ENCODE assay signal across 11 cellular contexts in genomic region chr22:38257650-38258246, GRCh38. TPM values are rescaled to one million over a fixed set of nuclear protein-coding genes. Genes with fewer than 3 reads are reported as not detected.
A peak's percentile ranks its signal among the peaks of the same experiment; 100 is the strongest.
DNase-seq lines count a peak whose midpoint lies in the region; ATAC-seq and TF ChIP-seq lines count a peak whose summit lies in the region.
"Had no signal": no experiment of that assay in that cellular context is flagged by ENCODE, and none has a peak within 500 bp of the region (broad histone marks: within the 10 kb centered on the region; RNA-seq: fewer than 3 reads in every experiment).

No MANE protein-coding gene starts in this region.

- peaks cover 0 to 2% (median 0%) of the 10 kb centered on the region in 7 donors for H3K9me3 Mint-ChIP-seq in CD14-positive monocyte

- H3K36me3 ChIP-seq in suprapubic skin = no peaks in the 10 kb centered on the region

- H3K9me3 ChIP-seq in suprapubic skin = no peaks in the 10 kb centered on the region

- H3K27me3 ChIP-seq in suprapubic skin = no peaks in the 10 kb centered on the region

- TF ChIP-seq CTCF in suprapubic skin (IDR thresholded peaks at IDR 0.05) = no peak
- TF ChIP-seq CTCF in CD14-positive monocyte (IDR thresholded peaks at IDR 0.05) = no peak

- H3K4me3 ChIP-seq in suprapubic skin = no peak overlapping the region

- peak overlapping the region in 1 of 7 donors; percentile 30 for H3K27ac Mint-ChIP-seq in CD14-positive monocyte

- intact Hi-C loops in left colon (cut with DNase I, micrococcal nuclease) = no loop called here
- intact Hi-C loops in CD14-positive monocyte (cut with micrococcal nuclease) = no loop called here

- peak; percentile 72 for DNase-seq in NCI-H1092 treated with DMSO at 0.1 percent for 48 hours (lab: John Stamatoyannopoulos, UW)
- peak; percentile 64 to 66 for DNase-seq in left colon
- DNase-seq in suprapubic skin (ENCODE audit: low spot score in 2 of 2) = no peak
- no peak for DNase-seq in CD14-positive monocyte (ENCODE audit: low spot score)
- DNase-seq: Kasumi-1; stimulated activated CD4-positive, alpha-beta T cell treated with anti-CD3 and anti-CD28 coated beads, Interleukin-4, amount 100 ng/mL, for 1 hour; T1000 had no signal

- TF ChIP-seq POLR2A in suprapubic skin (IDR thresholded peaks at IDR 0.05) = no peak

- peak overlapping the region; percentile 53 for H3K27ac ChIP-seq in suprapubic skin

- no peak for TF ChIP-seq EP300 in suprapubic skin (IDR thresholded peaks at IDR 0.05)

- H3K27me3 Mint-ChIP-seq in CD14-positive monocyte (ENCODE audit: low read depth in 3 of 3) = peaks cover 0 to 5% (median 0%) of the 10 kb centered on the region in 3 donors

- H3K36me3 Mint-ChIP-seq in CD14-positive monocyte = peaks cover 3% of the 10 kb centered on the region in 2 donors

- WGBS in suprapubic skin = 75% methylated on average over 4 of the region's 4 CpGs

- H3K4me1 ChIP-seq in suprapubic skin = peaks cover 57% of the 10 kb centered on the region

- ATAC-seq in SK-N-SH treated with all-trans-retinoic acid at 6 μM for 48 hours (peak; percentile 57), left colon (peak; percentile 92), GM19395 (IDR thresholded peaks at IDR 0.05; ENCODE audit: unreplicated experiment) (no peak), HG03025 (IDR thresholded peaks at IDR 0.05; ENCODE audit: low FRiP score, unreplicated experiment) (no peak), GM21619 (IDR thresholded peaks at IDR 0.05; ENCODE audit: unreplicated experiment) (no peak)

- H3K4me1 Mint-ChIP-seq in CD14-positive monocyte = peaks cover 55% of the 10 kb centered on the region

- H3K4me3 Mint-ChIP-seq in CD14-positive monocyte = no peak overlapping the region

TF ChIP-seq in SK-N-SH treated with all-trans-retinoic acid at 6 μM for 48 hours, 23 proteins besides CTCF, POLR2A, EP300 and RAD21:
- TF ChIP-seq CSDC2 (CRISPR knock-in tag; IDR thresholded peaks at IDR 0.05) (no peak), TSHZ2 (CRISPR knock-in tag; IDR thresholded peaks at IDR 0.05) (no peak), GLIS3 (CRISPR knock-in tag; IDR thresholded peaks at IDR 0.05) (no peak), BACH2 (CRISPR knock-in tag; IDR thresholded peaks at IDR 0.05; ENCODE audit: borderline replicate concordance) (no peak), ZFP30 (CRISPR knock-in tag; IDR thresholded peaks at IDR 0.05) (no peak), TOX (CRISPR knock-in tag; IDR thresholded peaks at IDR 0.05; ENCODE audit: borderline replicate concordance) (no peak), ZNF70 (CRISPR knock-in tag; IDR thresholded peaks at IDR 0.05) (no peak), CREB5 (CRISPR knock-in tag; IDR thresholded peaks at IDR 0.05; ENCODE audit: low read depth) (no peak), ZFP3 (CRISPR knock-in tag; IDR thresholded peaks at IDR 0.05) (no peak), OSR1 (CRISPR knock-in tag; IDR thresholded peaks at IDR 0.05) (no peak), ISL1 (CRISPR knock-in tag; IDR thresholded peaks at IDR 0.05) (no peak), TCF4 (CRISPR knock-in tag; IDR thresholded peaks at IDR 0.05; ENCODE audit: borderline replicate concordance) (no peak), PPARA (CRISPR knock-in tag; IDR thresholded peaks at IDR 0.05; ENCODE audit: borderline replicate concordance) (no peak), ZC3H10 (CRISPR knock-in tag; IDR thresholded peaks at IDR 0.05) (no peak), ARNTL (CRISPR knock-in tag; IDR thresholded peaks at IDR 0.05; ENCODE audit: borderline replicate concordance, low read depth) (no peak), PATZ1 (CRISPR knock-in tag; IDR thresholded peaks at IDR 0.05; ENCODE audit: borderline replicate concordance) (no peak), ZNF8 (CRISPR knock-in tag; IDR thresholded peaks at IDR 0.05) (no peak), CSRNP3 (CRISPR knock-in tag; IDR thresholded peaks at IDR 0.05) (no peak)

RNA-seq across cellular contexts. Expression of gene TMEM184B, which starts 15.1 kb away (rescaled TPM):
- total RNA-seq in left colon = 10 to 100 TPM; 41.9 to 48.0 TPM
- 10 to 100 TPM; 41.5 to 54.9 (median 46.0) TPM for total RNA-seq in suprapubic skin
- polyA plus RNA-seq in CD14-positive monocyte = 10 to 100 TPM in 1 of 2 donors, 1 to 10 TPM in 1; 7.4 to 10.6 TPM

RNA-seq across cellular contexts. Expression of gene MAFF, which starts 56.0 kb away (rescaled TPM):
- total RNA-seq in left colon = 10 to 100 TPM; 18.0 to 22.2 TPM
- total RNA-seq in suprapubic skin = 10 to 100 TPM; 27.3 to 70.1 (median 52.8) TPM
- 1 to 10 TPM; 1.5 to 2.0 TPM for polyA plus RNA-seq in CD14-positive monocyte

RNA-seq across cellular contexts. Expression of gene CSNK1E, which starts 59.5 kb away (rescaled TPM):
- total RNA-seq in left colon (10 to 100 TPM; 76.5 to 90.4 TPM), suprapubic skin (100 to 1,000 TPM; 112 to 246 (median 160) TPM)
- polyA plus RNA-seq in CD14-positive monocyte = 1 to 10 TPM; 1.9 to 3.1 TPM

Comparison
In these comparisons a context has a peak if more than half of its experiments do, and no peak if none do; other contexts are left out.
1. DNase-seq: peak in NCI-H1092 treated with DMSO at 0.1 percent for 48 hours (single experiment) and left colon (2 of 2); none in suprapubic skin (0 of 2) and CD14-positive monocyte (single experiment).
2. ATAC-seq: peak in SK-N-SH treated with all-trans-retinoic acid at 6 μM for 48 hours (single experiment) and left colon (single experiment); none in GM19395 (single experiment), HG03025 (single experiment) and GM21619 (single experiment).